9 cellular contexts compared by ENCODE assay signal in the genomic region with DNA sequence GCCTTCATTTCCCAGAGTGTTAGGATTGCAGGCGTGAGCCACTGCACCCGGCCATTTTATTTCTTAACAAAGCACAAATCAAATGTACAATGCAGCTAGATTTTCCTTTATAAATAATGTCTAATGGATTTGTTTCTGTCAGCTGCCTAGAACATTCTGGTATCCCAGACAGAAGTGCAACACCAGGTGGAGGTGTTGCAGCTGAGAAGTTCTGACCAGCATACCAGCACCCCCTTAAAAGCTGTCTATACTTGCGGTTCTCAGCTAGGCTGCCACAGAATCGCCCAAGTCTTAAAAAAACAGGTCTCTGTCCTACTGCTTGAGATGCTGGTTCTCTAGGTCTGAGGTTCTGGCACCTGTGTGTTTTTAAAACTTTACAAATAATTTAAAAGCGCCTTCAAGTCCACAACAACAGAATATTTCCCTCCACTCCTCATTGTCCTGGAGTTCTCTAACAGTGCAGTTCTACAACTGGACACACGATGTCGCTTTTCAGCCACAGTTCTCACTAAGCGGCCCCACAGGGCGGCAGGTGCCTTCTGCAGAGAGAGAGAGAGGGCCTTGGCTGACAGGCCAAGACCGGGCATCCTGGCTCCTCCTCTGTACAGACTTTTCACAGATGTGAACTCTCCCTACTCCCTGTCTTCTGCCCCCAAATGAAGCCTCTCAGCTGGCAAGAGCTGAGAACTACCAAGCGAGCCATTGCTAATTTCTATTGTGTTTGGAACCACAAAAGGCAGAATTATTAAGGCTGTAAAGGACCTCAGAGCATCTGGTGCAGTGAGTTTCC. TPM values are rescaled to one million over a fixed set of nuclear protein-coding genes. Genes with fewer than 3 reads are reported as not detected.
DNase-seq lines count a peak whose midpoint lies in the region; ATAC-seq and TF ChIP-seq lines count a peak whose summit lies in the region.
"Had no signal": no experiment of that assay in that cellular context is flagged by ENCODE, and none has a peak within 500 bp of the region (broad histone marks: within the 10 kb centered on the region; RNA-seq: fewer than 3 reads in every experiment).

No MANE protein-coding gene starts in this region.

- H3K9me3 ChIP-seq in PC-9 (ENCODE audit: insufficient read depth, low read depth): no peaks in the 10 kb centered on the region

- no peaks in the 10 kb centered on the region for H3K79me2 ChIP-seq in PC-9 (ENCODE audit: low read depth)

- intact Hi-C loops in PC-9 (cut with micrococcal nuclease; ENCODE audit: unreplicated experiment): loop anchor here (1.0 to 5.0 kb wide), 4 partner anchors 66 to 172 kb away; a partner anchor contains a TSS

- no peaks in the 10 kb centered on the region for H3K4me1 ChIP-seq in PC-9 (replicated peaks; ENCODE audit: insufficient read depth)

- H3K27me3 Mint-ChIP-seq in activated T-cell treated with anti-CD3 and anti-CD28 coated beads, Interleukin-2, amount 50 U/mL, for 4 hours (ENCODE audit: low read depth): peaks cover 22% of the 10 kb centered on the region
- H3K27me3 Mint-ChIP-seq in nephron (ENCODE audit: low read depth): peaks cover 24% of the 10 kb centered on the region

- peak; percentile 90 to 91 for ATAC-seq in activated T-cell treated with anti-CD3 and anti-CD28 coated beads, Interleukin-2, amount 50 U/mL, for 4 hours
- peak; percentile 82 for ATAC-seq in stimulated activated naive CD8-positive, alpha-beta T cell treated with anti-CD3 and anti-CD28 coated beads, Interleukin-15, Interleukin-2, amounts not matched to agents 100 U/mL and 50 U/mL, for 24 hours
- no peak for ATAC-seq in HG03521 (IDR thresholded peaks at IDR 0.05; ENCODE audit: unreplicated experiment)

- TF ChIP-seq CTCF in PC-9 (conservative IDR thresholded peaks at IDR 0.05) (peak; percentile 97), nephron (IDR thresholded peaks at IDR 0.05; ENCODE audit: unreplicated experiment in 3 of 3) (peak; percentile 88 to 97 (median 97))

- 0 out of 2 replicates have a peak overlapping the region, but pooled peaks have one; percentile 23 for H2AFZ ChIP-seq in PC-9

- no peaks in the 10 kb centered on the region for H3K36me3 ChIP-seq in PC-9 (ENCODE audit: low read depth)

- POLR2A ChIA-PET in PC-9 (lab: Charles Lee; ENCODE audit: unreplicated experiment): interaction anchor here (0.6 kb wide), 4 partner anchors 62 to 893 kb away, joined by 3 to 7 read pairs (median 4); a partner anchor contains a TSS

- no peak overlapping the region for H3K4me3 Mint-ChIP-seq in activated T-cell treated with anti-CD3 and anti-CD28 coated beads, Interleukin-2, amount 50 U/mL, for 4 hours
- H3K4me3 Mint-ChIP-seq in nephron: no peak overlapping the region

- peak; percentile 89 for DNase-seq in ELR (ENCODE audit: low read depth)
- peak; percentile 77 for DNase-seq in LHCN-M2 (ENCODE audit: low read depth)
- peak; percentile 68 to 72 for DNase-seq in PC-9
- peak; percentile 70 for DNase-seq in activated T-cell treated with anti-CD3 and anti-CD28 coated beads, Interleukin-2, amount 50 U/mL, for 4 hours
- peak; percentile 85 for DNase-seq in fibroblast of peridontal ligament (ENCODE audit: extremely low read depth)
- peak; percentile 77 for DNase-seq in stimulated activated naive CD8-positive, alpha-beta T cell treated with anti-CD3 and anti-CD28 coated beads, Interleukin-15, Interleukin-2, amounts not matched to agents 100 U/mL and 50 U/mL, for 24 hours

- H3K4me1 Mint-ChIP-seq in activated T-cell treated with anti-CD3 and anti-CD28 coated beads, Interleukin-2, amount 50 U/mL, for 4 hours (ENCODE audit: low read depth): no peaks in the 10 kb centered on the region
- peaks cover 17% of the 10 kb centered on the region for H3K4me1 Mint-ChIP-seq in nephron

- H3K36me3 Mint-ChIP-seq in activated T-cell treated with anti-CD3 and anti-CD28 coated beads, Interleukin-2, amount 50 U/mL, for 4 hours (ENCODE audit: insufficient read depth): no peaks in the 10 kb centered on the region
- no peaks in the 10 kb centered on the region for H3K36me3 Mint-ChIP-seq in nephron (ENCODE audit: low read depth)

- peak overlapping the region in 2 of 3 experiments; percentile 34 to 51 for H3K27ac Mint-ChIP-seq in nephron

- H3K27me3 ChIP-seq in PC-9 (ENCODE audit: insufficient read depth, low read depth): no peaks in the 10 kb centered on the region

- CTCF ChIA-PET in PC-9 (lab: Charles Lee): interaction anchor here (0.5 to 1.5 kb wide), 3 partner anchors 66 to 191 kb away, joined by 4 to 24 read pairs (median 5); no protein-coding TSS in a partner anchor

- H3K9me3 Mint-ChIP-seq in activated T-cell treated with anti-CD3 and anti-CD28 coated beads, Interleukin-2, amount 50 U/mL, for 4 hours: no peaks in the 10 kb centered on the region
- H3K9me3 Mint-ChIP-seq in nephron: no peaks in the 10 kb centered on the region

- H4K20me1 ChIP-seq in PC-9 (ENCODE audit: insufficient read depth): no peaks in the 10 kb centered on the region

- BruUV-seq in PC-9 (replicated peaks; lab: Mats Ljungman, UMichigan): no TSS peak

- H3K4me3 ChIP-seq in PC-9: no peak overlapping the region

- H3K27ac ChIP-seq in PC-9: no peak overlapping the region
- H3K27ac ChIP-seq: epithelial cell of prostate had no signal

- H3F3A ChIP-seq in PC-9 (ENCODE audit: insufficient read depth, low read depth): peaks cover 5% of the 10 kb centered on the region; the same call in 1 of the 2 replicates

- no peaks in the 10 kb centered on the region for H3K9me2 ChIP-seq in PC-9 (ENCODE audit: insufficient read depth)

- H3K4me2 ChIP-seq in PC-9: peak overlapping the region; percentile 53

RNA-seq across cellular contexts. Expression of a gene that starts 32.6 kb away (rescaled TPM):
- total RNA-seq in LHCN-M2 (2014; rRNA removed) (not detected in 2 replicates), PC-9 (2021) (0.25 and 0.72 TPM in 2 replicates)
- polyA plus RNA-seq in LHCN-M2 (2012): 0.02 TPM
- total RNA-seq in activated T-cell treated with anti-CD3 and anti-CD28 coated beads, Interleukin-2, amount 50 U/mL, for 4 hours: under 1 TPM; 0.21 to 0.35 (median 0.24) TPM
